1 cellular context compared by ENCODE assay signal in the genomic region with DNA sequence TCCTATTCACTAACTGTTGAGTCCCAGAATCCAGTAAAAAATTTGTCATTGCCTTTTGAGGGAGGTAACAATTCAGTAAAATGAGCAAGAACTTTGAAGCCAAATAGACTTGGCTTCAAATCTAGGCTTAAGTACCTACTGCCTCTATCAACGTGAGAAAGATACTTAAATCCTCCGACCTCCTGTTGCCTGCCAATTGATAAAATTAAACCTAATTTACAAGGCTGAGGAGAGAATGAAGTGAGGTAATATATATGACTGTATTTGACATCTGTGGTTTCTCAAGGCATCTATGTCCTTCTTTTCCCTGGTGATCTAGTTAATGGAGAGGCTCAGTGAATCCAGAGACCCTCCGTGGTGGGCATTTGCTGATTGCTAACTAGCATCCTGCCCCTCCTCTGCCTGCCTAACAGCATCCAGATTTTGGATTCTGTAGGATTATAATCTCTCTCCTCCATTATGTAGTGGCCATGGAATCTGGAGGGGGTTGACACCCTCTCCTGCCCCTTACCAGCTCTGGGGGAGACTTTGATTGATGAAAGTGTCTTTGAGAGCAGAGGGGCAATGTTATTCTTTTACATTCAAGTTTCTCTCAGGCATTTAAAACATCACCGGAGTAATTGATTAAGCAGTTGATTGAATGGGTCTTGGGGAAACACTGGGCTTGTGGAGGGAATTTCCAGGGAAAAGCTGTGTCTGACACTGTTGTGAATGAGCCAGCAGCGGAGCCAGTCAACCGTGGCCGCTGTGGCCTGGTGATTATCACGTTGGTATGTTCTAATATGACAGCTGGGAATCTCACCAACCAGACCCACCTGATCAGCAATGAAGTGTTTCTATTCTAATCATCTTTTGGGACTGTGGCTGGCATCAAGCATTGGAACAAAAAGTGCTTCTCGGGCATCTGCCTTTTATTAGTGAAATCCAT.
TF ChIP-seq lines count a peak whose summit lies in the region.

No MANE protein-coding gene starts in this region.

TF ChIP-seq in GM23338, 12 proteins besides CTCF, POLR2A, EP300 and RAD21 (continued from another document):
- no peak for TF ChIP-seq ZNF114 (CRISPR knock-in tag; IDR thresholded peaks at IDR 0.05)
- no peak for TF ChIP-seq STAT1 (IDR thresholded peaks at IDR 0.05; ENCODE audit: unreplicated experiment)
- no peak for TF ChIP-seq CREB1 (CRISPR knock-in tag; IDR thresholded peaks at IDR 0.05; ENCODE audit: low read depth)
- TF ChIP-seq JUNB (IDR thresholded peaks at IDR 0.05; ENCODE audit: unreplicated experiment) = no peak
- TF ChIP-seq ETS1 (IDR thresholded peaks at IDR 0.05) = no peak
- TF ChIP-seq EZH2 (IDR thresholded peaks at IDR 0.05; ENCODE audit: low read depth, unreplicated experiment) = no peak
- TF ChIP-seq POLR2AphosphoS5 (IDR thresholded peaks at IDR 0.05; ENCODE audit: low read depth) = no peak
- TF ChIP-seq REST (IDR thresholded peaks at IDR 0.05; ENCODE audit: unreplicated experiment) = no peak
- TF ChIP-seq ZNF331 (CRISPR knock-in tag; IDR thresholded peaks at IDR 0.05; ENCODE audit: low read depth) = no peak
- no peak for TF ChIP-seq NANOG (IDR thresholded peaks at IDR 0.05; ENCODE audit: borderline replicate concordance)
TF ChIP-seq in GM23338: peak in this region for 0.
